1 cellular context compared by ENCODE assay signal in the genomic region with DNA sequence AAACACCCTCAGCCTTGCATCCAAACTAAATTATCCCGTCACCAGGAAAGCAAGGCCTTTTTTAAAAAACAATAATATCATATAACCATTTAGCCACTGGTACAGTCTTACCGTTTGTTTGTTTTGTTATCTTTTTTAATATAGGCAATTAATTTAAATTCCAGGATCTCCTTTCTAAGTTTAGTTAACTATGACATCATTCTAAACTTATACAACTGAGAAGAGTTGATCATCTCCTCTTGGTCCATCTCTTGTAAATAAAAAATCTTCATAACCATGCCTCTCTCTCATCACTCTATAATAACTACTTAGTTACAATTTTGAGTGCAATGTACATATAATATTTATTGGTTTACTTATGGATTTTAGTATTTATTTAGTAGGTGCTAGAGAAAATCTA.
TF ChIP-seq lines count a peak whose summit lies in the region.

No MANE protein-coding gene starts in this region.

TF ChIP-seq in SK-N-SH, 30 proteins besides CTCF, POLR2A, EP300 and RAD21 (continued from another document):
- TF ChIP-seq, protein P1, sequence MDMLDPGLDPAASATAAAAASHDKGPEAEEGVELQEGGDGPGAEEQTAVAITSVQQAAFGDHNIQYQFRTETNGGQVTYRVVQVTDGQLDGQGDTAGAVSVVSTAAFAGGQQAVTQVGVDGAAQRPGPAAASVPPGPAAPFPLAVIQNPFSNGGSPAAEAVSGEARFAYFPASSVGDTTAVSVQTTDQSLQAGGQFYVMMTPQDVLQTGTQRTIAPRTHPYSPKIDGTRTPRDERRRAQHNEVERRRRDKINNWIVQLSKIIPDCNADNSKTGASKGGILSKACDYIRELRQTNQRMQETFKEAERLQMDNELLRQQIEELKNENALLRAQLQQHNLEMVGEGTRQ (IDR thresholded peaks at IDR 0.05; ENCODE audit: borderline replicate concordance, low read depth, low read length) = no peak
- TF ChIP-seq, protein P2, sequence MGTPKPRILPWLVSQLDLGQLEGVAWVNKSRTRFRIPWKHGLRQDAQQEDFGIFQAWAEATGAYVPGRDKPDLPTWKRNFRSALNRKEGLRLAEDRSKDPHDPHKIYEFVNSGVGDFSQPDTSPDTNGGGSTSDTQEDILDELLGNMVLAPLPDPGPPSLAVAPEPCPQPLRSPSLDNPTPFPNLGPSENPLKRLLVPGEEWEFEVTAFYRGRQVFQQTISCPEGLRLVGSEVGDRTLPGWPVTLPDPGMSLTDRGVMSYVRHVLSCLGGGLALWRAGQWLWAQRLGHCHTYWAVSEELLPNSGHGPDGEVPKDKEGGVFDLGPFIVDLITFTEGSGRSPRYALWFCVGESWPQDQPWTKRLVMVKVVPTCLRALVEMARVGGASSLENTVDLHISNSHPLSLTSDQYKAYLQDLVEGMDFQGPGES (IDR thresholded peaks at IDR 0.05; ENCODE audit: low read depth, low read length) = no peak
- no peak for TF ChIP-seq POLR2AphosphoS5 (IDR thresholded peaks at IDR 0.05; ENCODE audit: low read depth, low read length)
- TF ChIP-seq, protein P3, sequence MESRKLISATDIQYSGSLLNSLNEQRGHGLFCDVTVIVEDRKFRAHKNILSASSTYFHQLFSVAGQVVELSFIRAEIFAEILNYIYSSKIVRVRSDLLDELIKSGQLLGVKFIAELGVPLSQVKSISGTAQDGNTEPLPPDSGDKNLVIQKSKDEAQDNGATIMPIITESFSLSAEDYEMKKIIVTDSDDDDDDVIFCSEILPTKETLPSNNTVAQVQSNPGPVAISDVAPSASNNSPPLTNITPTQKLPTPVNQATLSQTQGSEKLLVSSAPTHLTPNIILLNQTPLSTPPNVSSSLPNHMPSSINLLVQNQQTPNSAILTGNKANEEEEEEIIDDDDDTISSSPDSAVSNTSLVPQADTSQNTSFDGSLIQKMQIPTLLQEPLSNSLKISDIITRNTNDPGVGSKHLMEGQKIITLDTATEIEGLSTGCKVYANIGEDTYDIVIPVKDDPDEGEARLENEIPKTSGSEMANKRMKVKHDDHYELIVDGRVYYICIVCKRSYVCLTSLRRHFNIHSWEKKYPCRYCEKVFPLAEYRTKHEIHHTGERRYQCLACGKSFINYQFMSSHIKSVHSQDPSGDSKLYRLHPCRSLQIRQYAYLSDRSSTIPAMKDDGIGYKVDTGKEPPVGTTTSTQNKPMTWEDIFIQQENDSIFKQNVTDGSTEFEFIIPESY (IDR thresholded peaks at IDR 0.05; ENCODE audit: borderline replicate concordance, low read depth) = no peak
- TF ChIP-seq PBX3 (IDR thresholded peaks at IDR 0.05) = no peak
- TF ChIP-seq REST (IDR thresholded peaks at IDR 0.05; ENCODE audit: low read depth, low read length) = no peak
